Comparison of ENCODE assay signal across 18 cellular contexts in genomic region chr14:29144598-29144997, GRCh38.
A peak's percentile ranks its signal among the peaks of the same experiment; 100 is the strongest.
DNase-seq lines count a peak whose midpoint lies in the region; FAIRE-seq and TF ChIP-seq lines count a peak whose summit lies in the region.
"Had no signal": no experiment of that assay in that cellular context is flagged by ENCODE, and none has a peak within 500 bp of the region (broad histone marks: within the 10 kb centered on the region; RNA-seq: fewer than 3 reads in every experiment).

No MANE protein-coding gene starts in this region.

- no peaks in the 10 kb centered on the region for H3K9me3 ChIP-seq in astrocyte (ENCODE audit: insufficient read depth, low read depth, low read length)
- H3K9me3 ChIP-seq in small intestine (ENCODE audit: control insufficient read depth, low read depth) = no peaks in the 10 kb centered on the region
- H3K9me3 ChIP-seq: upper lobe of left lung had no signal

- H3K4me1 ChIP-seq in astrocyte (ENCODE audit: insufficient read depth, low read length) (no peaks in the 10 kb centered on the region), small intestine (ENCODE audit: control insufficient read depth in 2 of 2, insufficient read depth in 1 of 2, low read depth in 1 of 2, low read length in 1 of 2) (no peaks in the 10 kb centered on the region)
- H3K4me1 ChIP-seq: upper lobe of left lung had no signal

- H3K27me3 ChIP-seq in astrocyte (ENCODE audit: insufficient read depth, low read length) = no peaks in the 10 kb centered on the region
- no peaks in the 10 kb centered on the region for H3K27me3 ChIP-seq in small intestine (ENCODE audit: control insufficient read depth in 2 of 2, insufficient read depth in 2 of 2, low read length in 2 of 2)
- H3K27me3 ChIP-seq: upper lobe of left lung had no signal

- no peaks in the 10 kb centered on the region for H3K9me3 Mint-ChIP-seq in astrocyte (ENCODE audit: unreplicated experiment)
- H3K9me3 Mint-ChIP-seq: GM23338, naive B cell had no signal

- peak; percentile 26 for FAIRE-seq in astrocyte (lab: Jason Lieb, UNC)
- FAIRE-seq in small intestine (lab: Jason Lieb, UNC) = no peak

- H3K27ac Mint-ChIP-seq in astrocyte (ENCODE audit: unreplicated experiment) = no peak overlapping the region
- H3K27ac Mint-ChIP-seq: GM23338, naive B cell had no signal

- in situ Hi-C loops in G401 (cut with HindIII; ENCODE audit: low sequenced_read_pairs) = no loop called here

- H3K4me2 ChIP-seq in astrocyte (ENCODE audit: low read length) = peak overlapping the region; percentile 28
- H3K4me2 ChIP-seq: GM23338 had no signal

- no peak overlapping the region for H3K9ac ChIP-seq in astrocyte (ENCODE audit: low read length)

- H3K79me2 ChIP-seq in astrocyte (ENCODE audit: insufficient read depth, low read length) = no peaks in the 10 kb centered on the region

- H3K36me3 Mint-ChIP-seq in astrocyte (ENCODE audit: low read depth, unreplicated experiment) = no peaks in the 10 kb centered on the region
- H3K36me3 Mint-ChIP-seq: naive B cell had no signal

- peak; percentile 32 for DNase-seq in A172 (ENCODE audit: low spot score)
- DNase-seq in HFF-Myc (ENCODE audit: extremely low read depth, low read depth) = peak; percentile 95
- DNase-seq in astrocyte (ENCODE audit: low read depth) = peak; percentile 91
- peak; percentile 90 for DNase-seq in fibroblast of villous mesenchyme (ENCODE audit: low read depth)
- DNase-seq in midbrain (lab: John Stamatoyannopoulos, UW) = no peak
- no peak for DNase-seq in G401 (ENCODE audit: low spot score)
- DNase-seq in iPS-NIHi11 (ENCODE audit: low spot score) = no peak
- no peak for DNase-seq in small intestine
- DNase-seq: 8988T; activated CD8-positive, alpha-beta memory T cell treated with anti-CD3 and anti-CD28 coated beads for 24 hours; activated effector memory CD4-positive, alpha-beta T cell treated with anti-CD3 and anti-CD28 coated beads, Interleukin-2, amount 50 U/mL, for 16 hours; naive B cell; NCI-H226; stimulated activated CD4-positive, alpha-beta T cell treated with anti-CD3 and anti-CD28 coated beads, Interleukin-4, amount 100 ng/mL, for 1 hour; upper lobe of left lung had no signal

- no peak overlapping the region for H3K4me3 Mint-ChIP-seq in astrocyte (ENCODE audit: unreplicated experiment)
- H3K4me3 Mint-ChIP-seq: GM23338, naive B cell had no signal

- H4K20me1 ChIP-seq in astrocyte (ENCODE audit: insufficient read depth, low read length) = no peaks in the 10 kb centered on the region

- H3K4me3 ChIP-seq in HFF-Myc (replicated peaks; ENCODE audit: low read depth, low read length) = no peak overlapping the region
- no peak overlapping the region for H3K4me3 ChIP-seq in astrocyte (ENCODE audit: insufficient read depth, low read depth, low read length)
- no peak overlapping the region for H3K4me3 ChIP-seq in fibroblast of villous mesenchyme (ENCODE audit: low read depth, low read length)
- H3K4me3 ChIP-seq in small intestine (ENCODE audit: low read depth in 1 of 2, low read length in 2 of 2) = no peak overlapping the region
- H3K4me3 ChIP-seq: GM23338, upper lobe of left lung had no signal

- H3K4me1 Mint-ChIP-seq in astrocyte (ENCODE audit: low read depth, unreplicated experiment) = peaks cover 5% of the 10 kb centered on the region
- H3K4me1 Mint-ChIP-seq: GM23338, naive B cell had no signal

- no peak overlapping the region for H2AFZ ChIP-seq in astrocyte (ENCODE audit: low read depth, low read length)
- H2AFZ ChIP-seq: GM23338 had no signal

- peaks cover 2% of the 10 kb centered on the region for H3K27me3 Mint-ChIP-seq in astrocyte (ENCODE audit: low read depth, unreplicated experiment)
- H3K27me3 Mint-ChIP-seq: naive B cell had no signal

- H3K27ac ChIP-seq in astrocyte (ENCODE audit: low read depth, low read length) (no peak overlapping the region), small intestine (ENCODE audit: low read depth in 1 of 2, low read length in 1 of 2) (no peak overlapping the region)
- H3K27ac ChIP-seq: epithelial cell of prostate, upper lobe of left lung, VCaP had no signal

- TF ChIP-seq CTCF in HFF-Myc (IDR thresholded peaks at IDR 0.05; ENCODE audit: low read depth, low read length, missing control alignments) (no peak), astrocyte (IDR thresholded peaks at IDR 0.05; ENCODE audit: insufficient read depth, low read depth, low read length) (no peak), fibroblast of villous mesenchyme (IDR thresholded peaks at IDR 0.05; ENCODE audit: insufficient read depth, low read depth, low read length) (no peak)

- WGBS in small intestine, 3 donors = 57 to 72% (median 71%) methylated on average over 2 of the region's 2 CpGs

- H3K36me3 ChIP-seq in astrocyte (ENCODE audit: insufficient read depth, low read length) (no peaks in the 10 kb centered on the region), small intestine (ENCODE audit: control insufficient read depth in 2 of 2, insufficient read depth in 2 of 2, low read length in 2 of 2) (no peaks in the 10 kb centered on the region)
- H3K36me3 ChIP-seq: upper lobe of left lung had no signal

Comparison
In these comparisons a context has a peak if more than half of its experiments do, and no peak if none do; other contexts are left out.
1. DNase-seq: peak in A172 (single experiment), HFF-Myc (single experiment), astrocyte (single experiment) and fibroblast of villous mesenchyme (single experiment); none in midbrain (single experiment), G401 (single experiment), iPS-NIHi11 (single experiment) and small intestine (single experiment).